ENCODE assay signal across 1 cellular context in genomic region chr6:134585529-134585873, GRCh38.
TF ChIP-seq lines count a peak whose summit lies in the region.

No MANE protein-coding gene starts in this region.

TF ChIP-seq in K562, 482 proteins besides CTCF, POLR2A, EP300 and RAD21 (continued from another document and continues in another):
- no peak for TF ChIP-seq ETS1 (conservative IDR thresholded peaks at IDR 0.05; ENCODE audit: control insufficient read depth, low read depth, low read length)
- TF ChIP-seq CBX2 (IDR thresholded peaks at IDR 0.05; ENCODE audit: insufficient read depth, low read length, poor library complexity, severe bottlenecking) = no peak
- TF ChIP-seq ZNF12 (CRISPR knock-in tag; IDR thresholded peaks at IDR 0.05) = no peak
- TF ChIP-seq E2F8 (IDR thresholded peaks at IDR 0.05; ENCODE audit: low read depth, partially characterized antibody) = no peak
- TF ChIP-seq CREBBP (IDR thresholded peaks at IDR 0.05; ENCODE audit: low read depth, low read length) = no peak
- no peak for TF ChIP-seq MYNN (IDR thresholded peaks at IDR 0.05)
- no peak for TF ChIP-seq MYNN (CRISPR knock-in tag; IDR thresholded peaks at IDR 0.05)
- no peak for TF ChIP-seq RREB1 (CRISPR knock-in tag; IDR thresholded peaks at IDR 0.05)
- TF ChIP-seq NFATC3 (IDR thresholded peaks at IDR 0.05) = no peak
- TF ChIP-seq SMC3 (conservative IDR thresholded peaks at IDR 0.05; ENCODE audit: insufficient read depth, low read depth, low read length) = no peak
- TF ChIP-seq ZNF224 (CRISPR knock-in tag; IDR thresholded peaks at IDR 0.05) = no peak
- no peak for TF ChIP-seq ZC3H8 (IDR thresholded peaks at IDR 0.05)
- TF ChIP-seq ZNF184 (CRISPR knock-in tag; IDR thresholded peaks at IDR 0.05) = no peak
- no peak for TF ChIP-seq ASH1L (IDR thresholded peaks at IDR 0.05; ENCODE audit: borderline replicate concordance, low read depth, partially characterized antibody)
- no peak for TF ChIP-seq SIRT6 (IDR thresholded peaks at IDR 0.05; ENCODE audit: low read depth, low read length)
- TF ChIP-seq PRDM10 (IDR thresholded peaks at IDR 0.05; ENCODE audit: partially characterized antibody) = peak; percentile 34
- TF ChIP-seq ZNF655 (CRISPR knock-in tag; IDR thresholded peaks at IDR 0.05) = no peak
- TF ChIP-seq ZNF121 (CRISPR knock-in tag; conservative IDR thresholded peaks at IDR 0.05) = no peak
- no peak for TF ChIP-seq SREBF2 (CRISPR knock-in tag; IDR thresholded peaks at IDR 0.05)
- TF ChIP-seq PKNOX1 (IDR thresholded peaks at IDR 0.05) = peak; percentile 68
- peak; percentile 84 for TF ChIP-seq GATA2 (CRISPR knock-in tag; IDR thresholded peaks at IDR 0.05)
- no peak for TF ChIP-seq ZNF668 (CRISPR knock-in tag; IDR thresholded peaks at IDR 0.05)
- TF ChIP-seq EWSR1 (IDR thresholded peaks at IDR 0.05; ENCODE audit: borderline replicate concordance, low read depth, partially characterized antibody) = no peak
- no peak for TF ChIP-seq ZNF134 (CRISPR knock-in tag; conservative IDR thresholded peaks at IDR 0.05)
- no peak for TF ChIP-seq ELK1 (CRISPR knock-in tag; IDR thresholded peaks at IDR 0.05)
- TF ChIP-seq SOX6 (IDR thresholded peaks at IDR 0.05) = peak; percentile 98
- TF ChIP-seq NCOA2 (IDR thresholded peaks at IDR 0.05; ENCODE audit: partially characterized antibody in 2 of 2) = no peak
- TF ChIP-seq TCFL5 (CRISPR knock-in tag; conservative IDR thresholded peaks at IDR 0.05) = no peak
- no peak for TF ChIP-seq CHD4 (IDR thresholded peaks at IDR 0.05; ENCODE audit: insufficient read depth, insufficient replicate concordance, low read depth, low read length, poor library complexity, severe bottlenecking)
- TF ChIP-seq, protein P1, sequence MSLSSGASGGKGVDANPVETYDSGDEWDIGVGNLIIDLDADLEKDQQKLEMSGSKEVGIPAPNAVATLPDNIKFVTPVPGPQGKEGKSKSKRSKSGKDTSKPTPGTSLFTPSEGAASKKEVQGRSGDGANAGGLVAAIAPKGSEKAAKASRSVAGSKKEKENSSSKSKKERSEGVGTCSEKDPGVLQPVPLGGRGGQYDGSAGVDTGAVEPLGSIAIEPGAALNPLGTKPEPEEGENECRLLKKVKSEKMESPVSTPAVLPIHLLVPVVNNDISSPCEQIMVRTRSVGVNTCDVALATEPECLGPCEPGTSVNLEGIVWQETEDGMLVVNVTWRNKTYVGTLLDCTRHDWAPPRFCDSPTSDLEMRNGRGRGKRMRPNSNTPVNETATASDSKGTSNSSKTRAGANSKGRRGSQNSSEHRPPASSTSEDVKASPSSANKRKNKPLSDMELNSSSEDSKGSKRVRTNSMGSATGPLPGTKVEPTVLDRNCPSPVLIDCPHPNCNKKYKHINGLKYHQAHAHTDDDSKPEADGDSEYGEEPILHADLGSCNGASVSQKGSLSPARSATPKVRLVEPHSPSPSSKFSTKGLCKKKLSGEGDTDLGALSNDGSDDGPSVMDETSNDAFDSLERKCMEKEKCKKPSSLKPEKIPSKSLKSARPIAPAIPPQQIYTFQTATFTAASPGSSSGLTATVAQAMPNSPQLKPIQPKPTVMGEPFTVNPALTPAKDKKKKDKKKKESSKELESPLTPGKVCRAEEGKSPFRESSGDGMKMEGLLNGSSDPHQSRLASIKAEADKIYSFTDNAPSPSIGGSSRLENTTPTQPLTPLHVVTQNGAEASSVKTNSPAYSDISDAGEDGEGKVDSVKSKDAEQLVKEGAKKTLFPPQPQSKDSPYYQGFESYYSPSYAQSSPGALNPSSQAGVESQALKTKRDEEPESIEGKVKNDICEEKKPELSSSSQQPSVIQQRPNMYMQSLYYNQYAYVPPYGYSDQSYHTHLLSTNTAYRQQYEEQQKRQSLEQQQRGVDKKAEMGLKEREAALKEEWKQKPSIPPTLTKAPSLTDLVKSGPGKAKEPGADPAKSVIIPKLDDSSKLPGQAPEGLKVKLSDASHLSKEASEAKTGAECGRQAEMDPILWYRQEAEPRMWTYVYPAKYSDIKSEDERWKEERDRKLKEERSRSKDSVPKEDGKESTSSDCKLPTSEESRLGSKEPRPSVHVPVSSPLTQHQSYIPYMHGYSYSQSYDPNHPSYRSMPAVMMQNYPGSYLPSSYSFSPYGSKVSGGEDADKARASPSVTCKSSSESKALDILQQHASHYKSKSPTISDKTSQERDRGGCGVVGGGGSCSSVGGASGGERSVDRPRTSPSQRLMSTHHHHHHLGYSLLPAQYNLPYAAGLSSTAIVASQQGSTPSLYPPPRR (CRISPR knock-in tag; IDR thresholded peaks at IDR 0.05; ENCODE audit: borderline replicate concordance) = no peak
- no peak for TF ChIP-seq ARHGAP35 (IDR thresholded peaks at IDR 0.05; ENCODE audit: partially characterized antibody)
- no peak for TF ChIP-seq DEAF1 (CRISPR knock-in tag; IDR thresholded peaks at IDR 0.05)
- no peak for TF ChIP-seq TBP (optimal IDR thresholded peaks at IDR 0.05; ENCODE audit: low read depth, low read length)
- TF ChIP-seq ZNF311 (CRISPR knock-in tag; IDR thresholded peaks at IDR 0.05) = no peak
